Comparison of ENCODE assay signal across 8 cellular contexts in genomic region chr11:43943931-43944751, GRCh38. TPM values are rescaled to one million over a fixed set of nuclear protein-coding genes. Genes with fewer than 3 reads are reported as not detected.
A peak's percentile ranks its signal among the peaks of the same experiment; 100 is the strongest.
DNase-seq lines count a peak whose midpoint lies in the region; ATAC-seq and TF ChIP-seq lines count a peak whose summit lies in the region.

No MANE protein-coding gene starts in this region.

- H3K36me3 ChIP-seq in Caco-2 (ENCODE audit: control insufficient read depth, insufficient read depth, low read length) (no peaks in the 10 kb centered on the region), NT2/D1 (ENCODE audit: insufficient read depth, insufficient read length, low read length) (no peaks in the 10 kb centered on the region), colonic mucosa (no peaks in the 10 kb centered on the region), mucosa of rectum (ENCODE audit: control insufficient read depth in 2 of 2, insufficient read depth in 2 of 2, low read length in 2 of 2) (no peaks in the 10 kb centered on the region), urinary bladder (ENCODE audit: insufficient read depth) (no peaks in the 10 kb centered on the region)

- TF ChIP-seq CTCF in Caco-2 (IDR thresholded peaks at IDR 0.05; ENCODE audit: insufficient read depth in 1 of 2, low read depth in 1 of 2, low read length in 1 of 2, severe bottlenecking in 1 of 2, unreplicated experiment in 1 of 2) (no peak), colonic mucosa (IDR thresholded peaks at IDR 0.05) (no peak)

- no peak overlapping the region for H3K27ac Mint-ChIP-seq in Caco-2 (ENCODE audit: unreplicated experiment)

- H3K4me1 ChIP-seq in Caco-2 = peaks cover 8% of the 10 kb centered on the region
- H3K4me1 ChIP-seq in NT2/D1 (ENCODE audit: insufficient read depth, insufficient read length) = peaks cover 20% of the 10 kb centered on the region
- H3K4me1 ChIP-seq in colonic mucosa = no peaks in the 10 kb centered on the region
- H3K4me1 ChIP-seq in mucosa of rectum (ENCODE audit: control insufficient read depth in 2 of 2, insufficient read depth in 2 of 2, low read length in 2 of 2) = peaks cover 3 to 8% of the 10 kb centered on the region in 2 donors
- H3K4me1 ChIP-seq in urinary bladder (ENCODE audit: insufficient read depth) = no peaks in the 10 kb centered on the region

- H3K27me3 Mint-ChIP-seq in Caco-2 (ENCODE audit: insufficient read depth, unreplicated experiment) = peaks cover 27% of the 10 kb centered on the region

- peak overlapping the region; percentile 94 for H3K9ac ChIP-seq in NT2/D1 (ENCODE audit: insufficient read length, low read depth)
- H3K9ac ChIP-seq in colonic mucosa (ENCODE audit: low read depth in 2 of 2, low read length in 2 of 2) = peak overlapping the region; percentile 63
- peak overlapping the region; percentile 47 to 65 for H3K9ac ChIP-seq in mucosa of rectum (ENCODE audit: low read depth in 1 of 2, low read length in 2 of 2)

- CTCF ChIA-PET in Caco-2 (lab: Charles Lee) = interaction anchor here (1.0 to 1.3 kb wide), 3 partner anchors 12 to 54 kb away, joined by 3 to 7 read pairs (median 3); no protein-coding TSS in a partner anchor

- H3K36me3 Mint-ChIP-seq in Caco-2 (ENCODE audit: insufficient read depth, unreplicated experiment) = peaks cover 12% of the 10 kb centered on the region

- H3K27ac ChIP-seq in colonic mucosa = peak overlapping the region; percentile 52
- H3K27ac ChIP-seq in mucosa of rectum (ENCODE audit: low read depth in 2 of 2, low read length in 2 of 2) = peak overlapping the region; percentile 71 to 77
- H3K27ac ChIP-seq in urinary bladder (ENCODE audit: low read depth) = no peak overlapping the region

- peak overlapping the region; percentile 5; the same call in 1 of the 2 replicates for H3K4me3 ChIP-seq in Caco-2 (ENCODE audit: low read depth, low read length)
- peak overlapping the region; percentile 94 for H3K4me3 ChIP-seq in NT2/D1 (ENCODE audit: insufficient read length, low read depth)
- peak overlapping the region; percentile 47 for H3K4me3 ChIP-seq in colonic mucosa
- H3K4me3 ChIP-seq in mucosa of rectum (ENCODE audit: low read length in 2 of 2) = peak overlapping the region; percentile 66 to 72
- peak overlapping the region; percentile 77 for H3K4me3 ChIP-seq in urinary bladder (ENCODE audit: low read depth, low read length)

- WGBS in urinary bladder = 2% methylated on average over 54 of the region's 54 CpGs

- POLR2A ChIA-PET in Caco-2 (lab: Charles Lee) = no interaction called here

- BruUV-seq in Caco-2 (replicated peaks; lab: Mats Ljungman, UMichigan) = no TSS peak

- H3K27me3 ChIP-seq in Caco-2 (replicated peaks; ENCODE audit: control insufficient read depth, insufficient read depth, low read length) (peaks cover 11% of the 10 kb centered on the region), NT2/D1 (ENCODE audit: insufficient read depth, insufficient read length) (peaks cover 35% of the 10 kb centered on the region), colonic mucosa (peaks cover 40% of the 10 kb centered on the region), mucosa of rectum (ENCODE audit: control insufficient read depth in 2 of 2, insufficient read depth in 2 of 2, low read length in 2 of 2) (peaks cover 20 to 41% of the 10 kb centered on the region in 2 donors)

- H3K9me3 ChIP-seq in Caco-2 = no peaks in the 10 kb centered on the region
- no peaks in the 10 kb centered on the region for H3K9me3 ChIP-seq in NT2/D1 (ENCODE audit: insufficient read depth, low read length)
- H3K9me3 ChIP-seq in colonic mucosa = no peaks in the 10 kb centered on the region
- H3K9me3 ChIP-seq in mucosa of rectum (ENCODE audit: control insufficient read depth in 2 of 2, low read length in 2 of 2) = no peaks in the 10 kb centered on the region

- peaks cover 12% of the 10 kb centered on the region for H3K4me1 Mint-ChIP-seq in Caco-2 (ENCODE audit: low read depth, unreplicated experiment)

- intact Hi-C loops in Caco-2 (cut with micrococcal nuclease; ENCODE audit: unreplicated experiment) = loop anchor here (1.0 kb wide), 1 partner anchor 54 kb away; no protein-coding TSS in a partner anchor
- intact Hi-C loops in colonic mucosa (cut with DNase I) = loop anchor here (5.0 kb wide), 2 partner anchors 52 to 93 kb away; no protein-coding TSS in a partner anchor

- DNase-seq in Caco-2 = no peak
- DNase-seq in NT2/D1 (ENCODE audit: low read depth, low spot score) = no peak
- DNase-seq in colonic mucosa = no peak
- DNase-seq in SKM-1 (lab: John Stamatoyannopoulos, UW; ENCODE audit: unreplicated experiment) = no peak

- peak overlapping the region; percentile 81 for H3K4me3 Mint-ChIP-seq in Caco-2 (ENCODE audit: unreplicated experiment)

- no peaks in the 10 kb centered on the region for H3K9me3 Mint-ChIP-seq in Caco-2 (ENCODE audit: unreplicated experiment)

- ATAC-seq in GM21786 (IDR thresholded peaks at IDR 0.05; ENCODE audit: unreplicated experiment) = no peak
- no peak for ATAC-seq in GM19328 (IDR thresholded peaks at IDR 0.05; ENCODE audit: unreplicated experiment)

RNA-seq across cellular contexts. Expression of gene C11orf96, which starts 1.7 kb away (rescaled TPM):
- 0.26 TPM in 1 of 2 replicates, not detected in the other for total RNA-seq in Caco-2 (2022)
- total RNA-seq in colonic mucosa = 10 to 100 TPM in 1 of 2 donors, 1 to 10 TPM in 1; 9.3 to 26.7 TPM
- total RNA-seq in urinary bladder = 21.4 TPM
- polyA plus RNA-seq in urinary bladder = 226 TPM

Comparison
In these comparisons a context has a peak if more than half of its experiments do, and no peak if none do; other contexts are left out.
1. H3K4me3 ChIP-seq: peak in every context shown above with its lines; median percentile 94 in NT2/D1; 77 in urinary bladder; 69 in mucosa of rectum; 47 in colonic mucosa; 5 in Caco-2.